Comparison of ENCODE assay signal across 1 cellular context in the genomic region with DNA sequence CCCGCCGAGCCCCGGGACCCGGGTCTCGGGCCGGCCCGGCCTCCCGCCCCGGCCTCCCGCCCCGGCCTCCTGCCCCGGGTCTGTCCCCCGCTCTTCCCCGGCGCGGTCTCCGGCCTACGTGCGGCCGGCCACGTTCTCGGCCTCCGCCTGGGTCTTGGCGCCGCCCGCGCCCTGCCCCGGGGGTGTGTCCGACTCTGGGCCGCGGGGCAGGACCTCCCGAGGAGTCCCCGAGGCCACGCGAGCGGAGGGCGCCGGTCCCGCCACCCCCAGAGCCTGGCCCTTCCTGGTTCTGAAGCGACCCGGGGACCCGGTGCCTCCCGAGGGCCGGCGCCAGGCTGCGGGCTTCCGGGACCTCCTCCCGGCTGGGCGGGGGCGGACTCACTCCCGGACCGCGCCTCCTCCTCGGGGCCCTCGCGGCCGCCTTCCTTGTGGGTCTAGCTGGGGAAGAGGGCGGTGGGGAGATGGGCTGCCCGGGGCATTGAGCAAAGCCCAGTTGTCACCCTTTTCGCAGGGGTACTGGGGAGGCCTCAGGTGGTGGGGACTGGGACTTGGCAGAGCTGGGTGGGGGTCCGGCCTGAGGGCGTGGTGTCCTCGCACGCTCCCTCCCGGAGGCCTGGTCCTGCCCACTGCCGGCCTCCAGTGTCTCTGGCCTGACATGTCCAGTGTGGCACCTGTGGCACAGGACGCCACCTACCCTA.
TF ChIP-seq lines count a peak whose summit lies in the region.

No MANE protein-coding gene starts in this region.

TF ChIP-seq in WTC11, 78 proteins besides CTCF, POLR2A, EP300 and RAD21:
- TF ChIP-seq KAT7 (CRISPR knock-in tag; IDR thresholded peaks at IDR 0.05; ENCODE audit: borderline replicate concordance) (0 out of 2 replicates have a peak, but pooled peaks have one; percentile 32), EMX1 (CRISPR knock-in tag; IDR thresholded peaks at IDR 0.05) (no peak), NFE2L1 (CRISPR knock-in tag; IDR thresholded peaks at IDR 0.05) (no peak), ZNF423 (CRISPR knock-in tag; IDR thresholded peaks at IDR 0.05) (no peak), NFYB (CRISPR knock-in tag; conservative IDR thresholded peaks at IDR 0.05; ENCODE audit: low read depth) (no peak), E2F5 (CRISPR knock-in tag; IDR thresholded peaks at IDR 0.05) (peak; percentile 81; the same call in 1 of the 2 replicates), CBFB (CRISPR knock-in tag; IDR thresholded peaks at IDR 0.05; ENCODE audit: low read depth) (no peak)
- TF ChIP-seq, protein P1, sequence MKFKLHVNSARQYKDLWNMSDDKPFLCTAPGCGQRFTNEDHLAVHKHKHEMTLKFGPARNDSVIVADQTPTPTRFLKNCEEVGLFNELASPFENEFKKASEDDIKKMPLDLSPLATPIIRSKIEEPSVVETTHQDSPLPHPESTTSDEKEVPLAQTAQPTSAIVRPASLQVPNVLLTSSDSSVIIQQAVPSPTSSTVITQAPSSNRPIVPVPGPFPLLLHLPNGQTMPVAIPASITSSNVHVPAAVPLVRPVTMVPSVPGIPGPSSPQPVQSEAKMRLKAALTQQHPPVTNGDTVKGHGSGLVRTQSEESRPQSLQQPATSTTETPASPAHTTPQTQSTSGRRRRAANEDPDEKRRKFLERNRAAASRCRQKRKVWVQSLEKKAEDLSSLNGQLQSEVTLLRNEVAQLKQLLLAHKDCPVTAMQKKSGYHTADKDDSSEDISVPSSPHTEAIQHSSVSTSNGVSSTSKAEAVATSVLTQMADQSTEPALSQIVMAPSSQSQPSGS (CRISPR knock-in tag; IDR thresholded peaks at IDR 0.05; ENCODE audit: borderline replicate concordance, low read depth): no peak
- TF ChIP-seq, protein P2, sequence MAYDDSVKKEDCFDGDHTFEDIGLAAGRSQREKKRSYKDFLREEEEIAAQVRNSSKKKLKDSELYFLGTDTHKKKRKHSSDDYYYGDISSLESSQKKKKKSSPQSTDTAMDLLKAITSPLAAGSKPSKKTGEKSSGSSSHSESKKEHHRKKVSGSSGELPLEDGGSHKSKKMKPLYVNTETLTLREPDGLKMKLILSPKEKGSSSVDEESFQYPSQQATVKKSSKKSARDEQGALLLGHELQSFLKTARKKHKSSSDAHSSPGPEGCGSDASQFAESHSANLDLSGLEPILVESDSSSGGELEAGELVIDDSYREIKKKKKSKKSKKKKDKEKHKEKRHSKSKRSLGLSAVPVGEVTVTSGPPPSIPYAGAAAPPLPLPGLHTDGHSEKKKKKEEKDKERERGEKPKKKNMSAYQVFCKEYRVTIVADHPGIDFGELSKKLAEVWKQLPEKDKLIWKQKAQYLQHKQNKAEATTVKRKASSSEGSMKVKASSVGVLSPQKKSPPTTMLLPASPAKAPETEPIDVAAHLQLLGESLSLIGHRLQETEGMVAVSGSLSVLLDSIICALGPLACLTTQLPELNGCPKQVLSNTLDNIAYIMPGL (CRISPR knock-in tag; IDR thresholded peaks at IDR 0.05): no peak; the same call in 1 of the 2 replicates
